In the genomic region with DNA sequence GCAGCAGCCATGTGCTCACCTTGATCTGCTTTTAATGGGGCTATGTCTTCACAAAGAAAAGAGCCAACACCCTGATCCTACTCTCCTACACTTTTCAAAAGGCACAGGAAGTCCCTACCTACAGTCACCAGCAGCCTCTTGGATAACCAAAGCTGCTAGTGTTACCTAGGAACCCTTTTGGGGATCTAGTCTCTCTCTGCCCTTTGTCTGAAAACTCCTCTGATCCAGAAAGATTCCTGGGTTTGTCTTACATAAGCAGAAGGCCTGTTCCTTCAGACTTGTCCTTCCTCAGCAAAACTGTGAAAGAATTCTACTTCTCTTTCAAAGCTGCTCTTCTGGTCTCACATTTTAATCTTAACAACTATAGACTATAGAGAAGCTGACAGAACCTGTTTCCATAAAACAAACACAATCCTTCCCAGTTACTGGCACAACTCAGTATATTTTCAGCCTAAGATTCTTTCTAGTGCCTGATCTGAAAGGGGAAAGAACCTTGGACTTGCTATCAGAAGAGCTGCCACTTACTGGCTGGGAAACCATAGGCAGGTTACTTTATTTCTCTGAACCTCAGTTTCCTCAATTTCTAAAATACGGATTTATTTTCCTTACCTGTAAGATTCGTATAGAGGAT, we compare ENCODE assay signal across 8 cellular contexts. TPM values are rescaled to one million over a fixed set of nuclear protein-coding genes. Genes with fewer than 3 reads are reported as not detected.
DNase-seq lines count a peak whose midpoint lies in the region; ATAC-seq and TF ChIP-seq lines count a peak whose summit lies in the region.
"Had no signal": no experiment of that assay in that cellular context is flagged by ENCODE, and none has a peak within 500 bp of the region (broad histone marks: within the 10 kb centered on the region; RNA-seq: fewer than 3 reads in every experiment).

No MANE protein-coding gene starts in this region.

- no peak for DNase-seq in GM12865 (ENCODE audit: low read depth)
- DNase-seq in smooth muscle cell (lab: John Stamatoyannopoulos, UW; ENCODE audit: unreplicated experiment), result no peak
- no peak for DNase-seq in COLO829 (ENCODE audit: low spot score)
- no peak for DNase-seq in NCI-H345 (lab: John Stamatoyannopoulos, UW)
- DNase-seq: NCI-H2171 treated with DMSO at 0.1 percent for 48 hours had no signal

- H3K36me3 ChIP-seq in SU-DHL-6 (ENCODE audit: low read length) (0 out of 2 replicates have a peak, but pooled peaks cover 3% of the 10 kb centered on the region), gastroesophageal sphincter (peaks cover 0 to 27% of the 10 kb centered on the region in 2 donors), smooth muscle cell (ENCODE audit: low read depth) (peaks cover 3% of the 10 kb centered on the region)

- H4K20me1 ChIP-seq in SU-DHL-6 (ENCODE audit: low read depth, low read length), result peaks cover 9% of the 10 kb centered on the region; the same call in 1 of the 2 replicates
- peaks cover 67% of the 10 kb centered on the region for H4K20me1 ChIP-seq in smooth muscle cell (ENCODE audit: low read depth)

- no peak for TF ChIP-seq POLR2A in gastroesophageal sphincter (IDR thresholded peaks at IDR 0.05)

- peaks cover 87% of the 10 kb centered on the region for H3K79me2 ChIP-seq in SU-DHL-6 (ENCODE audit: insufficient read depth, low read length)
- peaks cover 94% of the 10 kb centered on the region for H3K79me2 ChIP-seq in smooth muscle cell (ENCODE audit: low read depth)

- H3K4me2 ChIP-seq in SU-DHL-6 (ENCODE audit: low read depth, low read length, poor library complexity, severe bottlenecking) (peak overlapping the region; percentile 89), smooth muscle cell (peak overlapping the region; percentile 89)

- H3K4me3 ChIP-seq in GM12865 (ENCODE audit: low read depth, low read length), result peak overlapping the region; percentile 96; the same call in 1 of the 2 replicates
- no peak overlapping the region for H3K4me3 ChIP-seq in SU-DHL-6 (ENCODE audit: insufficient read depth, low read length, poor library complexity, severe bottlenecking)
- no peak overlapping the region for H3K4me3 ChIP-seq in gastroesophageal sphincter
- H3K4me3 ChIP-seq in smooth muscle cell, result peak overlapping the region; percentile 75

- TF ChIP-seq EP300 in gastroesophageal sphincter (IDR thresholded peaks at IDR 0.05), result no peak

- H3F3A ChIP-seq in SU-DHL-6 (ENCODE audit: insufficient read depth) (peaks cover 9% of the 10 kb centered on the region; the same call in 1 of the 2 replicates), smooth muscle cell (ENCODE audit: low read depth) (peaks cover 12% of the 10 kb centered on the region)

- H2AFZ ChIP-seq in SU-DHL-6 (ENCODE audit: low read depth, low read length, severe bottlenecking), result no peak overlapping the region
- no peak overlapping the region for H2AFZ ChIP-seq in smooth muscle cell (ENCODE audit: low read depth)

- no peak for TF ChIP-seq CTCF in GM12865 (IDR thresholded peaks at IDR 0.05; ENCODE audit: insufficient read depth, low read depth, low read length, missing control alignments)
- no peak for TF ChIP-seq CTCF in SU-DHL-6 (IDR thresholded peaks at IDR 0.05; ENCODE audit: insufficient read depth, low read length, poor library complexity, severe bottlenecking)
- no peak for TF ChIP-seq CTCF in gastroesophageal sphincter (IDR thresholded peaks at IDR 0.05)
- no peak for TF ChIP-seq CTCF in smooth muscle cell (IDR thresholded peaks at IDR 0.05; ENCODE audit: borderline replicate concordance, insufficient read depth, poor library complexity, severe bottlenecking)

- H3K27ac ChIP-seq in SU-DHL-6 (ENCODE audit: low read depth, low read length) (peak overlapping the region; percentile 60; the same call in 1 of the 2 replicates), gastroesophageal sphincter (peak overlapping the region; percentile 61 to 94 (median 90)), smooth muscle cell (ENCODE audit: low read depth) (peak overlapping the region; percentile 91)

- ATAC-seq in gastroesophageal sphincter (no peak), HG02610 (IDR thresholded peaks at IDR 0.05; ENCODE audit: unreplicated experiment) (no peak)

- H3K27me3 ChIP-seq in SU-DHL-6 (ENCODE audit: low read length) (no peaks in the 10 kb centered on the region), gastroesophageal sphincter (no peaks in the 10 kb centered on the region), smooth muscle cell (ENCODE audit: low read depth) (no peaks in the 10 kb centered on the region)

- WGBS in gastroesophageal sphincter (ENCODE audit: low coverage in 1 of 2), 2 donors, result 56 to 64% methylated on average over 2 of the region's 2 CpGs
- 91% methylated on average over 2 of the region's 2 CpGs for WGBS in smooth muscle cell (ENCODE audit: low lambda C conversion rate)

- peak overlapping the region; percentile 90; the same call in 1 of the 2 replicates for H3K9ac ChIP-seq in SU-DHL-6 (ENCODE audit: low read length)
- peak overlapping the region; percentile 94 for H3K9ac ChIP-seq in smooth muscle cell (ENCODE audit: low read depth)

- no peaks in the 10 kb centered on the region for H3K9me2 ChIP-seq in SU-DHL-6 (replicated peaks; ENCODE audit: insufficient read depth, low read length)

- H3K9me3 ChIP-seq in SU-DHL-6 (ENCODE audit: insufficient read depth, low read length), result no peaks in the 10 kb centered on the region
- H3K9me3 ChIP-seq in gastroesophageal sphincter, result no peaks in the 10 kb centered on the region
- no peaks in the 10 kb centered on the region for H3K9me3 ChIP-seq in smooth muscle cell (replicated peaks; ENCODE audit: low read depth)

- peaks cover 16 to 75% (median 40%) of the 10 kb centered on the region in 3 donors for H3K4me1 ChIP-seq in gastroesophageal sphincter
- H3K4me1 ChIP-seq in smooth muscle cell (ENCODE audit: low read depth), result peaks cover 29% of the 10 kb centered on the region

RNA-seq across cellular contexts. Expression of a gene that starts 2.9 kb away (rescaled TPM):
- total RNA-seq in gastroesophageal sphincter, result 10 to 100 TPM in 1 of 4 donors, 1 to 10 TPM in 3; 5.8 to 11.0 (median 6.1) TPM
- total RNA-seq in smooth muscle cell, result 13.7 and 18.7 TPM in 2 replicates
- polyA plus RNA-seq in smooth muscle cell, result 10.4 and 14.6 TPM in 2 replicates

RNA-seq across cellular contexts. Expression of a gene that starts 3.1 kb away (rescaled TPM):
- 10 to 100 TPM; 28.8 to 42.4 (median 33.5) TPM for total RNA-seq in gastroesophageal sphincter
- total RNA-seq in smooth muscle cell, result 45.0 and 51.2 TPM in 2 replicates
- 35.6 and 44.3 TPM in 2 replicates for polyA plus RNA-seq in smooth muscle cell

Comparison
In these comparisons a context has a peak if more than half of its experiments do, and no peak if none do; other contexts are left out.
1. H3K4me3 ChIP-seq: peak in GM12865 (single experiment) and smooth muscle cell (single experiment); none in SU-DHL-6 (single experiment) and gastroesophageal sphincter (0 of 2).
2. Peak in every context shown above with its lines, with median percentiles within 50 percentile points of each other: H3K27ac ChIP-seq.